ENCODE assay signal across 1 cellular context in genomic region chr16:65218348-65218747, GRCh38.
TF ChIP-seq lines count a peak whose summit lies in the region.

No MANE protein-coding gene starts in this region.

TF ChIP-seq in H1, 55 proteins besides CTCF, POLR2A, EP300 and RAD21:
- TF ChIP-seq MAFK (IDR thresholded peaks at IDR 0.05; ENCODE audit: low read depth, low read length), result no peak
- TF ChIP-seq SIN3A (conservative IDR thresholded peaks at IDR 0.05 in 1 of 2, IDR thresholded peaks at IDR 0.05 in 1 of 2; ENCODE audit: low read depth in 1 of 2, low read length in 2 of 2), result no peak
- TF ChIP-seq POLR2AphosphoS5 (IDR thresholded peaks at IDR 0.05; ENCODE audit: low read depth, low read length), result no peak
- TF ChIP-seq BRCA1 (IDR thresholded peaks at IDR 0.05; ENCODE audit: low read depth, low read length), result no peak
- no peak for TF ChIP-seq BCL11A (IDR thresholded peaks at IDR 0.05; ENCODE audit: low read depth in 2 of 2, low read length in 2 of 2)
- no peak for TF ChIP-seq SP2 (IDR thresholded peaks at IDR 0.05; ENCODE audit: low read length)
- no peak for TF ChIP-seq SRF (IDR thresholded peaks at IDR 0.05; ENCODE audit: low read depth, low read length)
- TF ChIP-seq KDM4A (IDR thresholded peaks at IDR 0.05; ENCODE audit: low read depth, low read length, severe bottlenecking), result no peak
- no peak for TF ChIP-seq HDAC2 (IDR thresholded peaks at IDR 0.05; ENCODE audit: borderline replicate concordance in 1 of 2, low read depth in 2 of 2, low read length in 2 of 2)
- no peak for TF ChIP-seq KDM1A (IDR thresholded peaks at IDR 0.05; ENCODE audit: borderline replicate concordance, low read length)
- no peak for TF ChIP-seq EZH2 (IDR thresholded peaks at IDR 0.05; ENCODE audit: low read depth, low read length, severe bottlenecking)
- TF ChIP-seq TBP (IDR thresholded peaks at IDR 0.05; ENCODE audit: low read depth, low read length), result no peak
- no peak for TF ChIP-seq SP1 (IDR thresholded peaks at IDR 0.05; ENCODE audit: low read depth, low read length)
- no peak for TF ChIP-seq ATF3 (IDR thresholded peaks at IDR 0.05; ENCODE audit: insufficient read depth, low read depth, low read length)
